8 cellular contexts compared by ENCODE assay signal in the genomic region with DNA sequence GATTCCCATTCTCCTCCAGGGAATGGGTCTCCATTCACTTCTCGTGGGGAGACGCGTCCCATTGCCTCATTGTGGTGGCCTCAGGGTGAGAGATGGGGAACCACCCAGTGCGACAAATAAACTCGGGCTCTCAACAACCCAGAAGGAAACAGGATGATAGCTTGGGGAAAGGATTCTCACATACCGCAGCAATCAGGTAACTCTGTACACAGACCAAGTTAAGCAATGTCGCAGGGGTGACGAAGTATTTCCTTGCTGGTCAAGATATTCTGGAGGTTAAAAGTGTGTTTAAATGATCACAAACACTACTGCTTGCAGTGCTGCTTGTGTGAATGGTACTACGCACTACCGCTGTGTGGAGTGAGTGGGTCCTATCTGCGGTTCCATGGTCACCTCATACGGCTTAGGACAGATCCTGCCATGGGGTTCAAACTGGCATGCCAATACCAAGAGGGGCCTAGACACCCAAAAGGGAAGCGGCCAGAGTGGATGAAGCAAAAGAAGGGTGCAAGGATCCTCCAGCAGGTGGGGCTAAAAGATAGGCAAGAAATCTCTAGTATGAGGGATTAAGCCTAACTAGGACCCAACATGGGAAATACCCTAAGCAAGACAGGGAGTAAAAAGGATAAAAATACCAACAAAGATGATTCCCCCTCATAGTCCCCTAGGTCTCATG.
A peak's percentile ranks its signal among the peaks of the same experiment; 100 is the strongest.
DNase-seq lines count a peak whose midpoint lies in the region; ATAC-seq and TF ChIP-seq lines count a peak whose summit lies in the region.

No MANE protein-coding gene starts in this region.

- no peak overlapping the region for H3K4me3 Mint-ChIP-seq in activated CD8-positive, alpha-beta memory T cell treated with anti-CD3 and anti-CD28 coated beads, Interleukin-2, amount 10 ng/mL, durations not matched to agents 7 days and 5 days
- H3K4me3 Mint-ChIP-seq in neural progenitor cell: no peak overlapping the region

- no peaks in the 10 kb centered on the region; the same call in 1 of the 2 replicates for H3K36me3 ChIP-seq in BE2C
- H3K36me3 ChIP-seq in neural progenitor cell: no peaks in the 10 kb centered on the region
- no peaks in the 10 kb centered on the region for H3K36me3 ChIP-seq in testis (ENCODE audit: low read depth, missing control alignments)

- DNase-seq in BE2C (peak; percentile 67), NCI-H82 treated with DMSO at 0.1 percent for 48 hours (lab: John Stamatoyannopoulos, UW; ENCODE audit: unreplicated experiment) (peak; percentile 64), erythroblast (lab: John Stamatoyannopoulos, UW) (peak; percentile 16 to 67), neural progenitor cell (ENCODE audit: low spot score) (peak; percentile 77), testis (peak; percentile 62)
- DNase-seq in activated CD8-positive, alpha-beta memory T cell treated with anti-CD3 and anti-CD28 coated beads, Interleukin-2, amount 10 ng/mL, durations not matched to agents 7 days and 5 days: peak; percentile 59

- TF ChIP-seq POLR2A in erythroblast (IDR thresholded peaks at IDR 0.05; ENCODE audit: low read length) (no peak), testis (IDR thresholded peaks at IDR 0.05) (no peak)

- H3K27ac ChIP-seq in neural progenitor cell: no peak overlapping the region
- H3K27ac ChIP-seq in testis: no peak overlapping the region

- H3K4me1 Mint-ChIP-seq in activated CD8-positive, alpha-beta memory T cell treated with anti-CD3 and anti-CD28 coated beads, Interleukin-2, amount 10 ng/mL, durations not matched to agents 7 days and 5 days: no peaks in the 10 kb centered on the region
- peaks cover 11% of the 10 kb centered on the region for H3K4me1 Mint-ChIP-seq in neural progenitor cell

- H3K27me3 Mint-ChIP-seq in activated CD8-positive, alpha-beta memory T cell treated with anti-CD3 and anti-CD28 coated beads, Interleukin-2, amount 10 ng/mL, durations not matched to agents 7 days and 5 days: peaks cover 2% of the 10 kb centered on the region
- H3K27me3 Mint-ChIP-seq in neural progenitor cell (ENCODE audit: insufficient read depth, low read depth): no peaks in the 10 kb centered on the region

- H3K36me3 Mint-ChIP-seq in activated CD8-positive, alpha-beta memory T cell treated with anti-CD3 and anti-CD28 coated beads, Interleukin-2, amount 10 ng/mL, durations not matched to agents 7 days and 5 days: no peaks in the 10 kb centered on the region
- H3K36me3 Mint-ChIP-seq in neural progenitor cell: no peaks in the 10 kb centered on the region

- no peaks in the 10 kb centered on the region for H3F3A ChIP-seq in neural progenitor cell (ENCODE audit: low read depth)

- intact Hi-C loops in testis (cut with DNase I; ENCODE audit: low total_unique reads): no loop called here

- H3K27me3 ChIP-seq in BE2C (no peaks in the 10 kb centered on the region), neural progenitor cell (no peaks in the 10 kb centered on the region), testis (no peaks in the 10 kb centered on the region)

- H3K9me3 Mint-ChIP-seq in activated CD8-positive, alpha-beta memory T cell treated with anti-CD3 and anti-CD28 coated beads, Interleukin-2, amount 10 ng/mL, durations not matched to agents 7 days and 5 days (ENCODE audit: low read depth): no peaks in the 10 kb centered on the region
- H3K9me3 Mint-ChIP-seq in neural progenitor cell: no peaks in the 10 kb centered on the region

- H4K20me1 ChIP-seq in neural progenitor cell (ENCODE audit: low read depth): no peaks in the 10 kb centered on the region

- H3K27ac Mint-ChIP-seq in activated CD8-positive, alpha-beta memory T cell treated with anti-CD3 and anti-CD28 coated beads, Interleukin-2, amount 10 ng/mL, durations not matched to agents 7 days and 5 days: no peak overlapping the region
- H3K27ac Mint-ChIP-seq in neural progenitor cell: peak overlapping the region; percentile 29

- no peaks in the 10 kb centered on the region for H3K9me3 ChIP-seq in BE2C
- no peaks in the 10 kb centered on the region for H3K9me3 ChIP-seq in neural progenitor cell (ENCODE audit: low read depth)
- no peaks in the 10 kb centered on the region for H3K9me3 ChIP-seq in testis

- WGBS in testis, 2 donors: 84 to 86% methylated on average over 13 of the region's 13 CpGs

- TF ChIP-seq CTCF in BE2C (IDR thresholded peaks at IDR 0.05; ENCODE audit: low read depth, low read length) (peak; percentile 86), neural progenitor cell (IDR thresholded peaks at IDR 0.05) (peak; percentile 74), testis (IDR thresholded peaks at IDR 0.05) (peak in 2 of 3 experiments; percentile 48 to 50)

- no peak overlapping the region for H3K9ac ChIP-seq in neural progenitor cell

- CTCF ChIA-PET in activated CD8-positive, alpha-beta memory T cell treated with anti-CD3 and anti-CD28 coated beads, Interleukin-2, amount 10 ng/mL, durations not matched to agents 7 days and 5 days (lab: Charles Lee): interaction anchor here (1.0 to 1.4 kb wide), 2 partner anchors 12 to 256 kb away, joined by 3 to 5 read pairs; no protein-coding TSS in a partner anchor

- H3K4me1 ChIP-seq in BE2C (peaks cover 7% of the 10 kb centered on the region), neural progenitor cell (no peaks in the 10 kb centered on the region), testis (no peaks in the 10 kb centered on the region)

- peak; percentile 88 for ATAC-seq in GM18907 (IDR thresholded peaks at IDR 0.05; ENCODE audit: unreplicated experiment)
- peak; percentile 68 for ATAC-seq in HG03439 (IDR thresholded peaks at IDR 0.05; ENCODE audit: unreplicated experiment)
- ATAC-seq in activated CD8-positive, alpha-beta memory T cell treated with anti-CD3 and anti-CD28 coated beads, Interleukin-2, amount 10 ng/mL, durations not matched to agents 7 days and 5 days: peak; percentile 61

- H3K4me3 ChIP-seq in BE2C (ENCODE audit: low read depth, low read length) (no peak overlapping the region), neural progenitor cell (no peak overlapping the region), testis (no peak overlapping the region)

- peak overlapping the region; percentile 43 for H2AFZ ChIP-seq in neural progenitor cell (replicated peaks)

- no peaks in the 10 kb centered on the region for H3K79me2 ChIP-seq in neural progenitor cell (ENCODE audit: low read depth)

- H3K4me2 ChIP-seq in neural progenitor cell: no peak overlapping the region
